9 cellular contexts compared by ENCODE assay signal in genomic region chr11:61969838-61970452, GRCh38. TPM values are rescaled to one million over a fixed set of nuclear protein-coding genes. Genes with fewer than 3 reads are reported as not detected.
DNase-seq lines count a peak whose midpoint lies in the region; ATAC-seq, FAIRE-seq and TF ChIP-seq lines count a peak whose summit lies in the region.
"Had no signal": no experiment of that assay in that cellular context is flagged by ENCODE, and none has a peak within 500 bp of the region (broad histone marks: within the 10 kb centered on the region; RNA-seq: fewer than 3 reads in every experiment).

No MANE protein-coding gene starts in this region.

- peaks cover 2 to 18% (median 9%) of the 10 kb centered on the region in 4 donors for H3K36me3 ChIP-seq in esophagus muscularis mucosa
- H3K36me3 ChIP-seq in small intestine (ENCODE audit: control insufficient read depth in 2 of 2, insufficient read depth in 2 of 2, low read length in 2 of 2), result peaks cover 0 to 6% of the 10 kb centered on the region in 2 donors

- H3K4me3 ChIP-seq in esophagus muscularis mucosa (no peak overlapping the region), retinal pigment epithelial cell (ENCODE audit: low read length) (no peak overlapping the region), small intestine (ENCODE audit: low read depth in 1 of 2, low read length in 2 of 2) (no peak overlapping the region)
- H3K4me3 ChIP-seq: SJCRH30 had no signal

- H3K4me1 ChIP-seq in esophagus muscularis mucosa (peaks cover 66 to 81% (median 78%) of the 10 kb centered on the region in 4 donors), small intestine (ENCODE audit: control insufficient read depth in 2 of 2, insufficient read depth in 1 of 2, low read depth in 1 of 2, low read length in 1 of 2) (peaks cover 12 to 26% of the 10 kb centered on the region in 2 donors)

- WGBS in esophagus muscularis mucosa, result 100% methylated on average over 1 of the region's 1 CpG
- 89 to 98% (median 97%) methylated on average over 1 of the region's 1 CpG for WGBS in small intestine, 3 donors

- TF ChIP-seq EP300 in esophagus muscularis mucosa (IDR thresholded peaks at IDR 0.05), result no peak

- H3K27ac ChIP-seq in esophagus muscularis mucosa (replicated peaks in 1 of 4) (peak overlapping the region; percentile 98 to 100 (median 99)), small intestine (ENCODE audit: low read depth in 1 of 2, low read length in 1 of 2) (no peak overlapping the region)
- H3K27ac ChIP-seq: SJCRH30 had no signal

- H3K27me3 ChIP-seq in esophagus muscularis mucosa (no peaks in the 10 kb centered on the region), small intestine (ENCODE audit: control insufficient read depth in 2 of 2, insufficient read depth in 2 of 2, low read length in 2 of 2) (no peaks in the 10 kb centered on the region)
- H3K27me3 ChIP-seq: SJCRH30 had no signal

- DNase-seq in EL (peak; percentile 83), RKO (ENCODE audit: low spot score) (peak; percentile 73), esophagus muscularis mucosa (ENCODE audit: extremely low spot score) (no peak), retinal pigment epithelial cell (ENCODE audit: low read depth) (peak; percentile 76), small intestine (no peak)
- DNase-seq: SJCRH30 had no signal

- FAIRE-seq in small intestine (lab: Jason Lieb, UNC), result no peak

- intact Hi-C loops in esophagus muscularis mucosa (cut with DNase I), result loop anchor here (5.0 kb wide), 1 partner anchor 78 kb away; the partner anchor contains the start of gene FADS3

- no peak for TF ChIP-seq CTCF in esophagus muscularis mucosa (IDR thresholded peaks at IDR 0.05)
- no peak for TF ChIP-seq CTCF in retinal pigment epithelial cell (conservative IDR thresholded peaks at IDR 0.05; ENCODE audit: low read depth, low read length)

- H3K9me3 ChIP-seq in esophagus muscularis mucosa, result no peaks in the 10 kb centered on the region
- no peaks in the 10 kb centered on the region for H3K9me3 ChIP-seq in small intestine (ENCODE audit: control insufficient read depth, low read depth)
- H3K9me3 ChIP-seq: SJCRH30 had no signal

- ATAC-seq in HG03354 (IDR thresholded peaks at IDR 0.05; ENCODE audit: poor library complexity, severe bottlenecking, unreplicated experiment) (no peak), HG02623 (IDR thresholded peaks at IDR 0.05; ENCODE audit: unreplicated experiment) (no peak), GM18873 (IDR thresholded peaks at IDR 0.05; ENCODE audit: low FRiP score, unreplicated experiment) (no peak)

- TF ChIP-seq POLR2A in esophagus muscularis mucosa (IDR thresholded peaks at IDR 0.05; ENCODE audit: low read depth), result no peak

RNA-seq across cellular contexts. Expression of gene FTH1, which starts 2.5 kb away (rescaled TPM):
- total RNA-seq in esophagus muscularis mucosa, result 1,000 to 10,000 TPM; 1,795 to 3,027 (median 2,719) TPM
- 1,000 to 10,000 TPM; 3,413 to 10,000 (median 8,961) TPM for polyA plus RNA-seq in small intestine

RNA-seq across cellular contexts. Expression of gene BEST1, which starts 19.8 kb away (rescaled TPM):
- total RNA-seq in esophagus muscularis mucosa, result 1 to 10 TPM; 2.2 to 5.0 (median 4.3) TPM
- 1 to 10 TPM; 2.7 to 4.7 (median 4.3) TPM for polyA plus RNA-seq in small intestine

RNA-seq across cellular contexts. Expression of gene RAB3IL1, which starts 52.6 kb away (rescaled TPM):
- 10 to 100 TPM; 14.0 to 31.5 (median 14.2) TPM for total RNA-seq in esophagus muscularis mucosa
- polyA plus RNA-seq in small intestine, result 1 to 10 TPM in 2 of 3 donors, under 1 TPM in 1; 0.45 to 9.5 (median 4.9) TPM

Comparison
In these comparisons a context has a peak if more than half of its experiments do, and no peak if none do; other contexts are left out.
1. DNase-seq: peak in EL (single experiment), RKO (single experiment) and retinal pigment epithelial cell (single experiment); none in esophagus muscularis mucosa (single experiment) and small intestine (single experiment).
2. H3K27ac ChIP-seq: peak in esophagus muscularis mucosa (4 of 4); none in small intestine (0 of 2).